1 cellular context compared by ENCODE assay signal in the genomic region with DNA sequence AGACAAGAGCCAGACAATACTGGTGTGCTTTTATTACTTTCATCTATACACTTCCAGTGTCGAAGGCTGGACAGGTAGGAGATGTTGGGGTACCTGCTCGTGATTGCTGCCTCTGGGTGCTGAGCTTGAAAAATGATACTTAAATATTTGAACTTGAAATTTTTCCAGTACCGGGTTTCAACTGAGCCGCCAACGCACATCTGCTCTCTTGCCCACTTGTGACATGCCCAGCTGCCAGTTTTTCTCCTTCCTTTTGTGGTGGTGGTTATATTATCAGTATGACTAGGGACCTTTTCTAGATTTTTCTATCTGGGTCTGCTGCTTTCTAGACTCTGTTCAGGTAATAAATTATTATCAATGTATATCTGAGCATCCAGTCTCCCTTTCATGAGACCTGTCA.
TF ChIP-seq lines count a peak whose summit lies in the region.

No MANE protein-coding gene starts in this region.

TF ChIP-seq in H1, 55 proteins besides CTCF, POLR2A, EP300 and RAD21:
- TF ChIP-seq ZNF274 (IDR thresholded peaks at IDR 0.05; ENCODE audit: borderline replicate concordance, extremely low read depth, low read length) (no peak), RXRA (IDR thresholded peaks at IDR 0.05; ENCODE audit: insufficient read depth, low read depth, low read length) (no peak), KDM5A (IDR thresholded peaks at IDR 0.05; ENCODE audit: low read length) (no peak), TAF1 (IDR thresholded peaks at IDR 0.05; ENCODE audit: low read depth, low read length) (no peak), TEAD4 (IDR thresholded peaks at IDR 0.05; ENCODE audit: low read depth, low read length) (no peak)
